In genomic region chr1:9069324-9070100, GRCh38 we compare ENCODE assay signal across 8 cellular contexts. TPM values are rescaled to one million over a fixed set of nuclear protein-coding genes. Genes with fewer than 3 reads are reported as not detected.
DNase-seq lines count a peak whose midpoint lies in the region; ATAC-seq and TF ChIP-seq lines count a peak whose summit lies in the region.

Gene SLC2A5 (minus strand): TSS chr1:9069635. CDS start chr1:9069536, 99 bp downstream.

- H3K27ac Mint-ChIP-seq in activated B cell treated with CpG ODN at 0.5 μM for 24 hours: peak within 1 kb of the TSS; percentile 64

- H3F3A ChIP-seq in PC-9 (ENCODE audit: insufficient read depth, low read depth): no peaks in the 10 kb centered on the region

- peak; percentile 65 for DNase-seq in activated B cell treated with CpG ODN at 0.5 μM for 24 hours
- peak; percentile 60 for DNase-seq in midbrain (lab: John Stamatoyannopoulos, UW)
- no peak for DNase-seq in activated naive CD4-positive, alpha-beta T cell (lab: John Stamatoyannopoulos, UW)
- DNase-seq in NCI-H2196 (lab: John Stamatoyannopoulos, UW; ENCODE audit: unreplicated experiment): no peak
- no peak for DNase-seq in PC-9

- no peaks in the 10 kb centered on the region for H3K9me3 ChIP-seq in PC-9 (ENCODE audit: insufficient read depth, low read depth)

- no TSS peak for BruUV-seq in PC-9 (replicated peaks; lab: Mats Ljungman, UMichigan)

- intact Hi-C loops in activated B cell treated with CpG ODN at 0.5 μM for 24 hours (cut with micrococcal nuclease): loop anchor here (1.0 to 5.0 kb wide), 4 partner anchors 9 to 358 kb away; no protein-coding TSS in a partner anchor
- intact Hi-C loops in PC-9 (cut with micrococcal nuclease; ENCODE audit: unreplicated experiment): no loop called here

- no peaks in the 10 kb centered on the region for H3K79me2 ChIP-seq in PC-9 (ENCODE audit: low read depth)

- H3K36me3 ChIP-seq in PC-9 (ENCODE audit: low read depth): no peaks in the 10 kb centered on the region

- H3K4me3 Mint-ChIP-seq in activated B cell treated with CpG ODN at 0.5 μM for 24 hours: peak within 1 kb of the TSS; percentile 83

- H3K4me2 ChIP-seq in PC-9: no peak within 1 kb of the TSS

- TF ChIP-seq CTCF in activated B cell treated with CpG ODN at 0.5 μM for 24 hours (IDR thresholded peaks at IDR 0.05): no peak
- TF ChIP-seq CTCF in PC-9 (conservative IDR thresholded peaks at IDR 0.05): no peak

- CTCF ChIA-PET in activated B cell treated with CpG ODN at 0.5 μM for 24 hours (lab: Charles Lee) (no interaction called here), PC-9 (lab: Charles Lee) (no interaction called here)

- H3K27ac ChIP-seq in PC-9: no peak within 1 kb of the TSS

- H2AFZ ChIP-seq in PC-9: no peak within 1 kb of the TSS

- peak; percentile 91 for ATAC-seq in GM21381 (IDR thresholded peaks at IDR 0.05; ENCODE audit: unreplicated experiment)
- peak; percentile 96 for ATAC-seq in HG03520 (IDR thresholded peaks at IDR 0.05; ENCODE audit: unreplicated experiment)
- peak; percentile 98 for ATAC-seq in activated B cell treated with CpG ODN at 0.5 μM for 24 hours (ENCODE audit: low read depth)

- H3K4me1 Mint-ChIP-seq in activated B cell treated with CpG ODN at 0.5 μM for 24 hours: peaks cover 71% of the 10 kb centered on the region

- no peaks in the 10 kb centered on the region for H4K20me1 ChIP-seq in PC-9 (ENCODE audit: insufficient read depth)

- no peaks in the 10 kb centered on the region for H3K9me2 ChIP-seq in PC-9 (ENCODE audit: insufficient read depth)

- POLR2A ChIA-PET in activated B cell treated with CpG ODN at 0.5 μM for 24 hours (lab: Charles Lee) (interaction anchor here (0.6 to 1.1 kb wide), 8 partner anchors 9 to 191 kb away, joined by 3 to 13 read pairs (median 3); partner anchors contain the start of gene ENO1), PC-9 (lab: Charles Lee; ENCODE audit: unreplicated experiment) (no interaction called here)

- H3K4me3 ChIP-seq in GM08714 (ENCODE audit: low read length) (peak within 1 kb of the TSS; percentile 69; the same call in 1 of the 2 replicates), PC-9 (no peak within 1 kb of the TSS)

- no peaks in the 10 kb centered on the region for H3K27me3 Mint-ChIP-seq in activated B cell treated with CpG ODN at 0.5 μM for 24 hours

- no peaks in the 10 kb centered on the region for H3K9me3 Mint-ChIP-seq in activated B cell treated with CpG ODN at 0.5 μM for 24 hours

- H3K4me1 ChIP-seq in PC-9 (replicated peaks; ENCODE audit: insufficient read depth): no peaks in the 10 kb centered on the region

- no peaks in the 10 kb centered on the region for H3K36me3 Mint-ChIP-seq in activated B cell treated with CpG ODN at 0.5 μM for 24 hours (ENCODE audit: low read depth)

- H3K27me3 ChIP-seq in PC-9 (ENCODE audit: insufficient read depth, low read depth): no peaks in the 10 kb centered on the region

RNA-seq across cellular contexts. Expression of gene SLC2A5, which starts in this region (rescaled TPM):
- total RNA-seq in activated B cell treated with CpG ODN at 0.5 μM for 24 hours (3.6 and 4.5 TPM in 2 replicates), PC-9 (2021) (not detected in 2 replicates)

Comparison
In these comparisons a context has a peak if more than half of its experiments do, and no peak if none do; other contexts are left out.
1. DNase-seq: peak in activated B cell treated with CpG ODN at 0.5 μM for 24 hours (single experiment) and midbrain (single experiment); none in activated naive CD4-positive, alpha-beta T cell (0 of 4), NCI-H2196 (single experiment) and PC-9 (0 of 2).
2. Peak in every context shown above with its lines, with median percentiles within 50 percentile points of each other: ATAC-seq.